ENCODE assay signal across 8 cellular contexts in genomic region chr1:11680270-11681070, GRCh38. TPM values are rescaled to one million over a fixed set of nuclear protein-coding genes. Genes with fewer than 3 reads are reported as not detected.
DNase-seq lines count a peak whose midpoint lies in the region; ATAC-seq and TF ChIP-seq lines count a peak whose summit lies in the region.

No MANE protein-coding gene starts in this region.

- H3K9ac ChIP-seq in iPS-15b (ENCODE audit: low read depth, low read length) (peak overlapping the region; percentile 95), smooth muscle cell (ENCODE audit: low read depth) (peak overlapping the region; percentile 76)

- no peaks in the 10 kb centered on the region for H3F3A ChIP-seq in smooth muscle cell (ENCODE audit: low read depth)

- intact Hi-C loops in CD4-positive, alpha-beta T cell (cut with DNase I, micrococcal nuclease): loop anchor here in 1 of 2 experiments (1.0 to 5.0 kb wide), 4 partner anchors 26 to 122 kb away; partner anchors contain the start of genes FBXO2 and FBXO44

- ATAC-seq in CD4-positive, alpha-beta T cell (ENCODE audit: poor library complexity): peak; percentile 4
- ATAC-seq in GM19452 (IDR thresholded peaks at IDR 0.05; ENCODE audit: unreplicated experiment) (peak; percentile 15), HG03521 (IDR thresholded peaks at IDR 0.05; ENCODE audit: unreplicated experiment) (peak; percentile 1)

- no peaks in the 10 kb centered on the region for H3K27me3 ChIP-seq in CD4-positive, alpha-beta T cell (ENCODE audit: control insufficient read depth, insufficient read depth, low read length)
- H3K27me3 ChIP-seq in iPS-15b (ENCODE audit: control insufficient read depth, insufficient read depth, low read length): no peaks in the 10 kb centered on the region
- H3K27me3 ChIP-seq in smooth muscle cell (ENCODE audit: low read depth): no peaks in the 10 kb centered on the region

- peaks cover 34% of the 10 kb centered on the region for H3K36me3 ChIP-seq in iPS-15b (ENCODE audit: control insufficient read depth, insufficient read depth, low read length)
- H3K36me3 ChIP-seq in smooth muscle cell (ENCODE audit: low read depth): no peaks in the 10 kb centered on the region

- H4K20me1 ChIP-seq in smooth muscle cell (ENCODE audit: low read depth): no peaks in the 10 kb centered on the region

- no peaks in the 10 kb centered on the region for H3K9me3 ChIP-seq in CD4-positive, alpha-beta T cell (ENCODE audit: control insufficient read depth, low read length)
- H3K9me3 ChIP-seq in iPS-15b (ENCODE audit: control insufficient read depth, insufficient read depth, low read length) (no peaks in the 10 kb centered on the region), smooth muscle cell (replicated peaks; ENCODE audit: low read depth) (no peaks in the 10 kb centered on the region)

- H2AFZ ChIP-seq in smooth muscle cell (ENCODE audit: low read depth): peak overlapping the region; percentile 94

- H3K4me3 Mint-ChIP-seq in CD4-positive, alpha-beta T cell: peak overlapping the region; percentile 86
- H3K4me3 Mint-ChIP-seq in activated naive CD8-positive, alpha-beta T cell treated with anti-CD3 and anti-CD28 coated beads for 36 hours: peak overlapping the region; percentile 84

- DNase-seq in CD4-positive, alpha-beta T cell: no peak
- peak; percentile 24 for DNase-seq in activated naive CD8-positive, alpha-beta T cell treated with anti-CD3 and anti-CD28 coated beads for 36 hours
- peak; percentile 85 for DNase-seq in smooth muscle cell (lab: John Stamatoyannopoulos, UW; ENCODE audit: unreplicated experiment)
- DNase-seq in NCI-H82 (lab: John Stamatoyannopoulos, UW): no peak
- DNase-seq in NCI-H187 treated with DMSO at 0.1 percent for 48 hours (lab: John Stamatoyannopoulos, UW): no peak

- H3K9me3 Mint-ChIP-seq in CD4-positive, alpha-beta T cell: no peaks in the 10 kb centered on the region
- H3K9me3 Mint-ChIP-seq in activated naive CD8-positive, alpha-beta T cell treated with anti-CD3 and anti-CD28 coated beads for 36 hours: no peaks in the 10 kb centered on the region

- no peak for TF ChIP-seq CTCF in CD4-positive, alpha-beta T cell (IDR thresholded peaks at IDR 0.05)
- no peak for TF ChIP-seq CTCF in smooth muscle cell (IDR thresholded peaks at IDR 0.05; ENCODE audit: borderline replicate concordance, insufficient read depth, poor library complexity, severe bottlenecking)

- 7% methylated on average over 51 of the region's 65 CpGs for WGBS in smooth muscle cell (ENCODE audit: low lambda C conversion rate)

- peak overlapping the region; percentile 44 for H3K27ac Mint-ChIP-seq in CD4-positive, alpha-beta T cell
- peak overlapping the region; percentile 75 for H3K27ac Mint-ChIP-seq in activated naive CD8-positive, alpha-beta T cell treated with anti-CD3 and anti-CD28 coated beads for 36 hours

- H3K4me2 ChIP-seq in smooth muscle cell: peak overlapping the region; percentile 91

- H3K27me3 Mint-ChIP-seq in CD4-positive, alpha-beta T cell: no peaks in the 10 kb centered on the region
- no peaks in the 10 kb centered on the region for H3K27me3 Mint-ChIP-seq in activated naive CD8-positive, alpha-beta T cell treated with anti-CD3 and anti-CD28 coated beads for 36 hours

- H3K79me2 ChIP-seq in smooth muscle cell (ENCODE audit: low read depth): no peaks in the 10 kb centered on the region

- H3K4me1 Mint-ChIP-seq in CD4-positive, alpha-beta T cell (ENCODE audit: low read depth): peaks cover 22% of the 10 kb centered on the region
- peaks cover 7% of the 10 kb centered on the region for H3K4me1 Mint-ChIP-seq in activated naive CD8-positive, alpha-beta T cell treated with anti-CD3 and anti-CD28 coated beads for 36 hours

- POLR2A ChIA-PET in CD4-positive, alpha-beta T cell (lab: Charles Lee): interaction anchor here (1.3 to 3.5 kb wide), 5 partner anchors 10 to 230 kb away, joined by 5 to 42 read pairs (median 11); partner anchors contain the start of genes DRAXIN and FBXO6

- H3K4me1 ChIP-seq in iPS-15b (ENCODE audit: control insufficient read depth, insufficient read depth, low read length): peaks cover 25% of the 10 kb centered on the region
- peaks cover 14% of the 10 kb centered on the region for H3K4me1 ChIP-seq in smooth muscle cell (ENCODE audit: low read depth)

- H3K4me3 ChIP-seq in iPS-15b (ENCODE audit: low read depth, low read length) (peak overlapping the region; percentile 84), smooth muscle cell (peak overlapping the region; percentile 87)

- H3K36me3 Mint-ChIP-seq in CD4-positive, alpha-beta T cell (ENCODE audit: low read depth): peaks cover 11% of the 10 kb centered on the region
- H3K36me3 Mint-ChIP-seq in activated naive CD8-positive, alpha-beta T cell treated with anti-CD3 and anti-CD28 coated beads for 36 hours: peaks cover 4% of the 10 kb centered on the region

- CTCF ChIA-PET in CD4-positive, alpha-beta T cell (lab: Charles Lee): interaction anchor here (1.6 to 3.3 kb wide), 4 partner anchors 16 to 39 kb away, joined by 6 to 16 read pairs (median 13); partner anchors contain the start of gene FBXO6

- H3K27ac ChIP-seq in CD4-positive, alpha-beta T cell (ENCODE audit: low read depth, low read length): peak overlapping the region; percentile 35
- peak overlapping the region; percentile 28 for H3K27ac ChIP-seq in smooth muscle cell (ENCODE audit: low read depth)

RNA-seq across cellular contexts. Expression of gene MAD2L2, which starts 0.5 kb away (rescaled TPM):
- total RNA-seq in CD4-positive, alpha-beta T cell: 10 to 100 TPM; 24.6 to 28.3 TPM
- 10 to 100 TPM; 71.9 to 72.1 TPM for total RNA-seq in activated naive CD8-positive, alpha-beta T cell treated with anti-CD3 and anti-CD28 coated beads for 36 hours
- 34.0 and 46.0 TPM in 2 replicates for total RNA-seq in smooth muscle cell
- 81.2 and 87.4 TPM in 2 replicates for polyA plus RNA-seq in smooth muscle cell

RNA-seq across cellular contexts. Expression of gene DRAXIN, which starts 11.0 kb away (rescaled TPM):
- total RNA-seq in CD4-positive, alpha-beta T cell: under 1 TPM; 0.05 to 0.08 TPM
- total RNA-seq in activated naive CD8-positive, alpha-beta T cell treated with anti-CD3 and anti-CD28 coated beads for 36 hours: under 1 TPM; 0.08 to 0.16 TPM
- 0.09 TPM in 1 of 2 replicates, not detected in the other for total RNA-seq in smooth muscle cell
- 0.15 and 0.27 TPM in 2 replicates for polyA plus RNA-seq in smooth muscle cell

RNA-seq across cellular contexts. Expression of gene FBXO6, which starts 16.5 kb away (rescaled TPM):
- total RNA-seq in CD4-positive, alpha-beta T cell: 1 to 10 TPM; 1.6 to 1.9 TPM
- total RNA-seq in activated naive CD8-positive, alpha-beta T cell treated with anti-CD3 and anti-CD28 coated beads for 36 hours: 10 to 100 TPM; 15.5 to 16.8 TPM
- total RNA-seq in smooth muscle cell: 4.3 and 7.4 TPM in 2 replicates
- 12.8 and 13.2 TPM in 2 replicates for polyA plus RNA-seq in smooth muscle cell

RNA-seq across cellular contexts. Expression of gene FBXO44, which starts 25.8 kb away (rescaled TPM):
- total RNA-seq in CD4-positive, alpha-beta T cell: 10 to 100 TPM; 44.9 to 48.4 TPM
- total RNA-seq in activated naive CD8-positive, alpha-beta T cell treated with anti-CD3 and anti-CD28 coated beads for 36 hours: 10 to 100 TPM; 14.4 to 15.9 TPM
- 9.0 and 10.4 TPM in 2 replicates for total RNA-seq in smooth muscle cell
- polyA plus RNA-seq in smooth muscle cell: 16.2 and 20.8 TPM in 2 replicates

RNA-seq across cellular contexts. Expression of gene FBXO2, which starts 26.2 kb away (rescaled TPM):
- total RNA-seq in CD4-positive, alpha-beta T cell: 1 to 10 TPM; 3.2 to 3.7 TPM
- total RNA-seq in activated naive CD8-positive, alpha-beta T cell treated with anti-CD3 and anti-CD28 coated beads for 36 hours: 1 to 10 TPM; 1.5 to 1.7 TPM
- total RNA-seq in smooth muscle cell: 4.6 and 15.6 TPM in 2 replicates
- polyA plus RNA-seq in smooth muscle cell: 15.5 and 34.8 TPM in 2 replicates

Comparison
In these comparisons a context has a peak if more than half of its experiments do, and no peak if none do; other contexts are left out.
1. DNase-seq: peak in activated naive CD8-positive, alpha-beta T cell treated with anti-CD3 and anti-CD28 coated beads for 36 hours (single experiment) and smooth muscle cell (single experiment); none in CD4-positive, alpha-beta T cell (0 of 10), NCI-H82 (single experiment) and NCI-H187 treated with DMSO at 0.1 percent for 48 hours (single experiment).
2. Peak in every context shown above with its lines, with median percentiles within 50 percentile points of each other: ATAC-seq.